In the genomic region with DNA sequence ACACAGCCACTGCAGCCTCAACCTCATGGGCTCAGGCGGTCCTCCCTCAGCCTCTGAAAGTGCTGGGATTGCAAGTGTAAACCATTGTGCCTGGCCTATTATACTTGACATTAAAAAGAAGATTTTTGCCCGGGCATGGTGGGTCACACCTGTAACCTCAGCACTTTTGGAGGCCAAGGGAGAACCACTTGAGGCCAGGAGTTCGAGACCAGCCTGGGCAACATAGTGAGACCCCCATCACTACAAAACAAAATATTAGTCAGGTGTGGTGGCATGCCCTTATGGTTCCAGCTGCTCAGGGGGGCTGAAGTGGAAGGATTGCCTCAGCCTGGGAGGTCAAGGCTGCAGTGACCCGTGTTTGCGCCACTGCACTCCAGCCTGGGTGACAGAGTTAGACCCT, we compare ENCODE assay signal across 33 cellular contexts. TPM values are rescaled to one million over a fixed set of nuclear protein-coding genes. Genes with fewer than 3 reads are reported as not detected.
A peak's percentile ranks its signal among the peaks of the same experiment; 100 is the strongest.
DNase-seq lines count a peak whose midpoint lies in the region; ATAC-seq and TF ChIP-seq lines count a peak whose summit lies in the region.
"Had no signal": no experiment of that assay in that cellular context is flagged by ENCODE, and none has a peak within 500 bp of the region (broad histone marks: within the 10 kb centered on the region; RNA-seq: fewer than 3 reads in every experiment).

No MANE protein-coding gene starts in this region.

- no peak for ATAC-seq in activated CD4-positive, alpha-beta T cell treated with anti-CD3 and anti-CD28 coated beads for 36 hours
- no peak for ATAC-seq in stimulated activated naive CD8-positive, alpha-beta T cell treated with anti-CD3 and anti-CD28 coated beads, Interleukin-15, Interleukin-2, amounts not matched to agents 100 U/mL and 50 U/mL, for 24 hours
- no peak for ATAC-seq in memory B cell (ENCODE audit: low read depth)
- ATAC-seq: left ventricle myocardium superior had no signal

- H3K27ac Mint-ChIP-seq in activated CD4-positive, alpha-beta T cell treated with anti-CD3 and anti-CD28 coated beads for 36 hours = peak overlapping the region; percentile 47
- H3K27ac Mint-ChIP-seq in stimulated activated naive CD8-positive, alpha-beta T cell treated with anti-CD3 and anti-CD28 coated beads, Interleukin-15, Interleukin-2, amounts not matched to agents 100 ng/mL and 50 ng/mL, for 24 hours = peak overlapping the region; percentile 82
- peak overlapping the region; percentile 46 for H3K27ac Mint-ChIP-seq in memory B cell
- H3K27ac Mint-ChIP-seq: T-helper 2 cell treated with Interferon-gamma antibody and Interleukin-4, amounts not matched to agents 5 μg/mL and 100 μg/mL, for 36 hours had no signal

- POLR2A ChIA-PET in activated CD4-positive, alpha-beta T cell treated with anti-CD3 and anti-CD28 coated beads for 36 hours (lab: Charles Lee) = no interaction called here

- no peaks in the 10 kb centered on the region for H3K27me3 ChIP-seq in hepatocyte
- H3K27me3 ChIP-seq: adrenal gland; BLaER1 treated with 17β-estradiol and CSF1 and Interleukin-3, amounts not matched to agents 10 nM and 100 nM; esophagus muscularis mucosa; Peyer's patch; sigmoid colon; transverse colon had no signal

- no peak overlapping the region for H3K4me3 ChIP-seq in hepatocyte
- H3K4me3 ChIP-seq: adrenal gland; BLaER1 treated with 17β-estradiol and CSF1 and Interleukin-3, amounts not matched to agents 10 nM and 100 nM; esophagus muscularis mucosa; Peyer's patch; prostate gland; sigmoid colon; transverse colon had no signal

- TF ChIP-seq CTCF in hepatocyte (IDR thresholded peaks at IDR 0.05; ENCODE audit: poor library complexity) = no peak

- WGBS in hepatocyte (ENCODE audit: low lambda C conversion rate, missing lambda C conversion rate) = 93% methylated on average over 5 of the region's 5 CpGs

- no peaks in the 10 kb centered on the region for H3K4me1 ChIP-seq in hepatocyte (ENCODE audit: insufficient read depth)
- H3K4me1 ChIP-seq: Peyer's patch, prostate gland had no signal

- no peak overlapping the region for H3K27ac ChIP-seq in hepatocyte
- H3K27ac ChIP-seq: 22Rv1; adrenal gland; BLaER1 treated with 17β-estradiol and CSF1 and Interleukin-3, amounts not matched to agents 10 nM and 100 nM; esophagus muscularis mucosa; Peyer's patch; prostate gland; sigmoid colon; transverse colon had no signal

- CTCF ChIA-PET in activated CD4-positive, alpha-beta T cell treated with anti-CD3 and anti-CD28 coated beads for 36 hours (lab: Charles Lee) = interaction anchor here (1.7 kb wide), 1 partner anchor 15 kb away, joined by 9 read pairs; a partner anchor contains a TSS

- no peaks in the 10 kb centered on the region for H3K9me3 ChIP-seq in hepatocyte (ENCODE audit: low read depth)
- H3K9me3 ChIP-seq: adrenal gland; BLaER1 treated with 17β-estradiol and CSF1 and Interleukin-3, amounts not matched to agents 10 nM and 100 nM; esophagus muscularis mucosa; Peyer's patch; prostate gland; sigmoid colon; transverse colon had no signal

- H3K4me2 ChIP-seq in hepatocyte = no peak overlapping the region
- H3K4me2 ChIP-seq: BLaER1 treated with 17β-estradiol and CSF1 and Interleukin-3, amounts not matched to agents 10 nM and 100 nM had no signal

- H3K4me3 Mint-ChIP-seq in activated CD4-positive, alpha-beta T cell treated with anti-CD3 and anti-CD28 coated beads for 36 hours = no peak overlapping the region
- peak overlapping the region; percentile 32 for H3K4me3 Mint-ChIP-seq in stimulated activated naive CD8-positive, alpha-beta T cell treated with anti-CD3 and anti-CD28 coated beads, Interleukin-15, Interleukin-2, amounts not matched to agents 100 ng/mL and 50 ng/mL, for 24 hours
- H3K4me3 Mint-ChIP-seq in memory B cell = no peak overlapping the region
- H3K4me3 Mint-ChIP-seq: T-helper 2 cell treated with Interferon-gamma antibody and Interleukin-4, amounts not matched to agents 5 μg/mL and 100 μg/mL, for 36 hours had no signal

- no peaks in the 10 kb centered on the region for H3K36me3 ChIP-seq in hepatocyte (replicated peaks; ENCODE audit: insufficient read depth, low read depth)

- no peak for DNase-seq in activated CD4-positive, alpha-beta T cell treated with anti-CD3 and anti-CD28 coated beads for 36 hours
- DNase-seq in activated CD4-positive, alpha-beta T cell treated with anti-CD3 and anti-CD28 coated beads for 1 hour = no peak
- no peak for DNase-seq in stimulated activated naive CD8-positive, alpha-beta T cell treated with anti-CD3 and anti-CD28 coated beads, Interleukin-15, Interleukin-2, amounts not matched to agents 100 U/mL and 50 U/mL, for 24 hours
- DNase-seq in memory B cell (ENCODE audit: low spot score in 2 of 2) (no peak), NCI-H2196 (lab: John Stamatoyannopoulos, UW; ENCODE audit: unreplicated experiment) (no peak), NCI-H774 (lab: John Stamatoyannopoulos, UW) (no peak), hepatocyte (ENCODE audit: low spot score) (no peak)
- DNase-seq: adrenal gland; dermis blood vessel endothelial cell; DMS79; foreskin fibroblast; HCEC 1CT; head of caudate nucleus; IMR-90; left ventricle myocardium superior; NCI-H1048; NCI-H2107; occipital lobe; Peyer's patch; SIG-M5; sigmoid colon; stimulated activated CD4-positive, alpha-beta T cell treated with anti-CD3 and anti-CD28 coated beads, Interleukin-12 subunit alpha, Interleukin-12 subunit beta, amount 100 ng/mL, for 4 hours; stimulated activated CD4-positive, alpha-beta T cell treated with anti-CD3 and anti-CD28 coated beads, Interleukin-4, amount 100 ng/mL, for 1 hour; transverse colon had no signal

- intact Hi-C loops in activated CD4-positive, alpha-beta T cell treated with anti-CD3 and anti-CD28 coated beads for 36 hours (cut with DNase I, micrococcal nuclease) = no loop called here

- no peaks in the 10 kb centered on the region for H3K27me3 Mint-ChIP-seq in activated CD4-positive, alpha-beta T cell treated with anti-CD3 and anti-CD28 coated beads for 36 hours
- no peaks in the 10 kb centered on the region for H3K27me3 Mint-ChIP-seq in stimulated activated naive CD8-positive, alpha-beta T cell treated with anti-CD3 and anti-CD28 coated beads, Interleukin-15, Interleukin-2, amounts not matched to agents 100 ng/mL and 50 ng/mL, for 24 hours
- H3K27me3 Mint-ChIP-seq in memory B cell = no peaks in the 10 kb centered on the region

- H3K9me2 ChIP-seq in hepatocyte (replicated peaks; ENCODE audit: insufficient read depth) = no peaks in the 10 kb centered on the region

- H4K20me1 ChIP-seq in hepatocyte (ENCODE audit: insufficient read depth, poor library complexity, severe bottlenecking) = peaks cover 40% of the 10 kb centered on the region

- no peak overlapping the region for H2AFZ ChIP-seq in hepatocyte

- peaks cover 97% of the 10 kb centered on the region for H3K79me2 ChIP-seq in hepatocyte

- no peaks in the 10 kb centered on the region for H3K9me3 Mint-ChIP-seq in activated CD4-positive, alpha-beta T cell treated with anti-CD3 and anti-CD28 coated beads for 36 hours (ENCODE audit: low read depth)
- H3K9me3 Mint-ChIP-seq in stimulated activated naive CD8-positive, alpha-beta T cell treated with anti-CD3 and anti-CD28 coated beads, Interleukin-15, Interleukin-2, amounts not matched to agents 100 ng/mL and 50 ng/mL, for 24 hours = no peaks in the 10 kb centered on the region
- H3K9me3 Mint-ChIP-seq in memory B cell = no peaks in the 10 kb centered on the region
- H3K9me3 Mint-ChIP-seq: T-helper 2 cell treated with Interferon-gamma antibody and Interleukin-4, amounts not matched to agents 5 μg/mL and 100 μg/mL, for 36 hours had no signal

- peaks cover 55% of the 10 kb centered on the region for H3K4me1 Mint-ChIP-seq in activated CD4-positive, alpha-beta T cell treated with anti-CD3 and anti-CD28 coated beads for 36 hours
- peaks cover 68% of the 10 kb centered on the region for H3K4me1 Mint-ChIP-seq in stimulated activated naive CD8-positive, alpha-beta T cell treated with anti-CD3 and anti-CD28 coated beads, Interleukin-15, Interleukin-2, amounts not matched to agents 100 ng/mL and 50 ng/mL, for 24 hours (ENCODE audit: low read depth)
- peaks cover 15% of the 10 kb centered on the region for H3K4me1 Mint-ChIP-seq in memory B cell

- peaks cover 70% of the 10 kb centered on the region for H3K36me3 Mint-ChIP-seq in activated CD4-positive, alpha-beta T cell treated with anti-CD3 and anti-CD28 coated beads for 36 hours (ENCODE audit: low read depth)
- peaks cover 82% of the 10 kb centered on the region for H3K36me3 Mint-ChIP-seq in stimulated activated naive CD8-positive, alpha-beta T cell treated with anti-CD3 and anti-CD28 coated beads, Interleukin-15, Interleukin-2, amounts not matched to agents 100 ng/mL and 50 ng/mL, for 24 hours (ENCODE audit: low read depth)
- H3K36me3 Mint-ChIP-seq in memory B cell = peaks cover 37% of the 10 kb centered on the region

RNA-seq across cellular contexts. Expression of a gene that starts 42.4 kb away (rescaled TPM):
- total RNA-seq in activated CD4-positive, alpha-beta T cell treated with anti-CD3 and anti-CD28 coated beads for 36 hours = not detected
- total RNA-seq in hepatocyte = not detected in 2 replicates
- polyA plus RNA-seq in hepatocyte = not detected in 2 replicates
- total RNA-seq: adrenal gland, dermis blood vessel endothelial cell, esophagus muscularis mucosa, IMR-90, left ventricle myocardium superior, mesenteric fat pad, occipital lobe, Peyer's patch, sigmoid colon, subcutaneous adipose tissue, transverse colon had no signal
- polyA plus RNA-seq: adrenal gland, IMR-90, keratinocyte had no signal
